Comparison of ENCODE assay signal across 5 cellular contexts in the genomic region with DNA sequence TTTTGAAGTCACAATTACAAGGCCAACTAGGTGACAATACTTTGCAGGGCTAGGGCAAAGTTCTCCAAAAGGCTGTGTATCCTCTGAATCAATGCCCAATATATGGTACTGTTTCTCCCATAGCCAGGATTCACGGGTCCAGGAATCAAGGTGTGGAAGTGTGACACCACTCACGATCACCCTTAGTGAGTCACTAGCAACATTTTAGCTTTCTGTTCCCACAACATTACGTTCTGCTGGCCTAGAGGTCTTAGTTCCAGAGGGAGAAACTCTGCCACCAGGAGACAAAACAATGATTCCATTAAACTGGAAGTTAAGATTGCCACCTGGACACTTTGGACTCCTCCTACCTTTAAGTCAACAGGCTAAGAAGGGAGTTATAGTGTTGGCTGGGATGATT.
DNase-seq lines count a peak whose midpoint lies in the region; ATAC-seq, FAIRE-seq and TF ChIP-seq lines count a peak whose summit lies in the region.
"Not testable (repeated sequence)": the region's sequence is repeated elsewhere in the genome, so short reads cannot be mapped to it uniquely, and the experiment has no call there.

No MANE protein-coding gene starts in this region.

- not testable (repeated sequence) for H3K4me3 ChIP-seq in RWPE2 (ENCODE audit: severe bottlenecking); bronchial epithelial cell (ENCODE audit: low read depth, low read length)

- ATAC-seq in RWPE2 (ENCODE audit: low read depth): not testable (repeated sequence)
- peak; percentile 18 for ATAC-seq in foreskin keratinocyte

- not testable (repeated sequence) for DNase-seq in RWPE2 (ENCODE audit: low spot score); epithelial cell of prostate (ENCODE audit: low read depth, low spot score)
- peak; percentile 76 for DNase-seq in bronchial epithelial cell (ENCODE audit: low read depth)
- DNase-seq in foreskin keratinocyte: peak in 1 of 2 donors; percentile 61
- DNase-seq in kidney tubule cell (ENCODE audit: low spot score): peak; percentile 76

- H3K36me3 ChIP-seq in RWPE2 (ENCODE audit: low read depth); bronchial epithelial cell (ENCODE audit: control insufficient read depth, insufficient read depth, low read length): not testable (repeated sequence)

- H3K4me1 ChIP-seq in RWPE2 (ENCODE audit: insufficient read depth, poor library complexity, severe bottlenecking): peaks cover 51% of the 10 kb centered on the region
- peaks cover 47% of the 10 kb centered on the region for H3K4me1 ChIP-seq in foreskin keratinocyte

- not testable (repeated sequence) for FAIRE-seq in bronchial epithelial cell (lab: Jason Lieb, UNC)

- H3K27ac ChIP-seq in RWPE2 (ENCODE audit: poor library complexity, severe bottlenecking): peak overlapping the region; percentile 91
- peak overlapping the region; percentile 69 for H3K27ac ChIP-seq in epithelial cell of prostate
- peak overlapping the region; percentile 37 for H3K27ac ChIP-seq in foreskin keratinocyte

- not testable (repeated sequence) for H3K9me3 ChIP-seq in RWPE2 (ENCODE audit: severe bottlenecking)

- not testable (repeated sequence) for H3K27me3 ChIP-seq in RWPE2 (ENCODE audit: insufficient read depth, poor library complexity, severe bottlenecking); bronchial epithelial cell (ENCODE audit: control insufficient read depth, insufficient read depth, low read length); foreskin keratinocyte

- TF ChIP-seq CTCF in RWPE2 (IDR thresholded peaks at IDR 0.05; ENCODE audit: poor library complexity, severe bottlenecking); bronchial epithelial cell (IDR thresholded peaks at IDR 0.05; ENCODE audit: insufficient read depth, low read length, severe bottlenecking); foreskin keratinocyte (conservative IDR thresholded peaks at IDR 0.05): not testable (repeated sequence)

Comparison
In these comparisons a context has a peak if more than half of its experiments do, and no peak if none do; other contexts are left out.
1. H3K27ac ChIP-seq: peak in every context shown above with its lines; median percentile 91 in RWPE2; 69 in epithelial cell of prostate; 37 in foreskin keratinocyte.